In genomic region chr16:68590201-68590994, GRCh38 we compare ENCODE assay signal across 1 cellular context.
TF ChIP-seq lines count a peak whose summit lies in the region.

No MANE protein-coding gene starts in this region.

TF ChIP-seq in HepG2, 621 proteins besides CTCF, POLR2A, EP300 and RAD21 (continued from another document and continues in another):
- TF ChIP-seq PRDM4 (CRISPR knock-in tag; IDR thresholded peaks at IDR 0.05; ENCODE audit: borderline replicate concordance) = no peak
- TF ChIP-seq BRCA1 (CRISPR knock-in tag; IDR thresholded peaks at IDR 0.05) = no peak
- no peak for TF ChIP-seq ATRX (CRISPR knock-in tag; IDR thresholded peaks at IDR 0.05; ENCODE audit: borderline replicate concordance)
- TF ChIP-seq TEF (CRISPR knock-in tag; IDR thresholded peaks at IDR 0.05) = no peak
- no peak for TF ChIP-seq DNMT3B (CRISPR knock-in tag; conservative IDR thresholded peaks at IDR 0.05)
- TF ChIP-seq NFE2L1 (CRISPR knock-in tag; IDR thresholded peaks at IDR 0.05; ENCODE audit: borderline replicate concordance) = no peak
- TF ChIP-seq, protein P1, sequence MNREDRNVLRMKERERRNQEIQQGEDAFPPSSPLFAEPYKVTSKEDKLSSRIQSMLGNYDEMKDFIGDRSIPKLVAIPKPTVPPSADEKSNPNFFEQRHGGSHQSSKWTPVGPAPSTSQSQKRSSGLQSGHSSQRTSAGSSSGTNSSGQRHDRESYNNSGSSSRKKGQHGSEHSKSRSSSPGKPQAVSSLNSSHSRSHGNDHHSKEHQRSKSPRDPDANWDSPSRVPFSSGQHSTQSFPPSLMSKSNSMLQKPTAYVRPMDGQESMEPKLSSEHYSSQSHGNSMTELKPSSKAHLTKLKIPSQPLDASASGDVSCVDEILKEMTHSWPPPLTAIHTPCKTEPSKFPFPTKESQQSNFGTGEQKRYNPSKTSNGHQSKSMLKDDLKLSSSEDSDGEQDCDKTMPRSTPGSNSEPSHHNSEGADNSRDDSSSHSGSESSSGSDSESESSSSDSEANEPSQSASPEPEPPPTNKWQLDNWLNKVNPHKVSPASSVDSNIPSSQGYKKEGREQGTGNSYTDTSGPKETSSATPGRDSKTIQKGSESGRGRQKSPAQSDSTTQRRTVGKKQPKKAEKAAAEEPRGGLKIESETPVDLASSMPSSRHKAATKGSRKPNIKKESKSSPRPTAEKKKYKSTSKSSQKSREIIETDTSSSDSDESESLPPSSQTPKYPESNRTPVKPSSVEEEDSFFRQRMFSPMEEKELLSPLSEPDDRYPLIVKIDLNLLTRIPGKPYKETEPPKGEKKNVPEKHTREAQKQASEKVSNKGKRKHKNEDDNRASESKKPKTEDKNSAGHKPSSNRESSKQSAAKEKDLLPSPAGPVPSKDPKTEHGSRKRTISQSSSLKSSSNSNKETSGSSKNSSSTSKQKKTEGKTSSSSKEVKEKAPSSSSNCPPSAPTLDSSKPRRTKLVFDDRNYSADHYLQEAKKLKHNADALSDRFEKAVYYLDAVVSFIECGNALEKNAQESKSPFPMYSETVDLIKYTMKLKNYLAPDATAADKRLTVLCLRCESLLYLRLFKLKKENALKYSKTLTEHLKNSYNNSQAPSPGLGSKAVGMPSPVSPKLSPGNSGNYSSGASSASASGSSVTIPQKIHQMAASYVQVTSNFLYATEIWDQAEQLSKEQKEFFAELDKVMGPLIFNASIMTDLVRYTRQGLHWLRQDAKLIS (CRISPR knock-in tag; IDR thresholded peaks at IDR 0.05) = no peak
- TF ChIP-seq, protein P2, sequence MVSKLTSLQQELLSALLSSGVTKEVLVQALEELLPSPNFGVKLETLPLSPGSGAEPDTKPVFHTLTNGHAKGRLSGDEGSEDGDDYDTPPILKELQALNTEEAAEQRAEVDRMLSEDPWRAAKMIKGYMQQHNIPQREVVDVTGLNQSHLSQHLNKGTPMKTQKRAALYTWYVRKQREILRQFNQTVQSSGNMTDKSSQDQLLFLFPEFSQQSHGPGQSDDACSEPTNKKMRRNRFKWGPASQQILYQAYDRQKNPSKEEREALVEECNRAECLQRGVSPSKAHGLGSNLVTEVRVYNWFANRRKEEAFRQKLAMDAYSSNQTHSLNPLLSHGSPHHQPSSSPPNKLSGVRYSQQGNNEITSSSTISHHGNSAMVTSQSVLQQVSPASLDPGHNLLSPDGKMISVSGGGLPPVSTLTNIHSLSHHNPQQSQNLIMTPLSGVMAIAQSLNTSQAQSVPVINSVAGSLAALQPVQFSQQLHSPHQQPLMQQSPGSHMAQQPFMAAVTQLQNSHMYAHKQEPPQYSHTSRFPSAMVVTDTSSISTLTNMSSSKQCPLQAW (CRISPR knock-in tag; IDR thresholded peaks at IDR 0.05) = peak; percentile 57; the same call in 1 of the 2 replicates
- TF ChIP-seq ZFP36L2 (CRISPR knock-in tag; IDR thresholded peaks at IDR 0.05) = no peak
- TF ChIP-seq THAP7 (CRISPR knock-in tag; IDR thresholded peaks at IDR 0.05) = peak; percentile 95
- TF ChIP-seq ZNF432 (CRISPR knock-in tag; IDR thresholded peaks at IDR 0.05; ENCODE audit: borderline replicate concordance) = no peak
- no peak for TF ChIP-seq ZZZ3 (CRISPR knock-in tag; IDR thresholded peaks at IDR 0.05; ENCODE audit: borderline replicate concordance)
- TF ChIP-seq KLF13 (CRISPR knock-in tag; IDR thresholded peaks at IDR 0.05) = no peak
- TF ChIP-seq ZNF704 (CRISPR knock-in tag; IDR thresholded peaks at IDR 0.05; ENCODE audit: borderline replicate concordance) = no peak
- TF ChIP-seq AKAP8 (CRISPR knock-in tag; IDR thresholded peaks at IDR 0.05) = no peak
- no peak for TF ChIP-seq NFATC3 (CRISPR knock-in tag; IDR thresholded peaks at IDR 0.05)
- TF ChIP-seq, protein P3, sequence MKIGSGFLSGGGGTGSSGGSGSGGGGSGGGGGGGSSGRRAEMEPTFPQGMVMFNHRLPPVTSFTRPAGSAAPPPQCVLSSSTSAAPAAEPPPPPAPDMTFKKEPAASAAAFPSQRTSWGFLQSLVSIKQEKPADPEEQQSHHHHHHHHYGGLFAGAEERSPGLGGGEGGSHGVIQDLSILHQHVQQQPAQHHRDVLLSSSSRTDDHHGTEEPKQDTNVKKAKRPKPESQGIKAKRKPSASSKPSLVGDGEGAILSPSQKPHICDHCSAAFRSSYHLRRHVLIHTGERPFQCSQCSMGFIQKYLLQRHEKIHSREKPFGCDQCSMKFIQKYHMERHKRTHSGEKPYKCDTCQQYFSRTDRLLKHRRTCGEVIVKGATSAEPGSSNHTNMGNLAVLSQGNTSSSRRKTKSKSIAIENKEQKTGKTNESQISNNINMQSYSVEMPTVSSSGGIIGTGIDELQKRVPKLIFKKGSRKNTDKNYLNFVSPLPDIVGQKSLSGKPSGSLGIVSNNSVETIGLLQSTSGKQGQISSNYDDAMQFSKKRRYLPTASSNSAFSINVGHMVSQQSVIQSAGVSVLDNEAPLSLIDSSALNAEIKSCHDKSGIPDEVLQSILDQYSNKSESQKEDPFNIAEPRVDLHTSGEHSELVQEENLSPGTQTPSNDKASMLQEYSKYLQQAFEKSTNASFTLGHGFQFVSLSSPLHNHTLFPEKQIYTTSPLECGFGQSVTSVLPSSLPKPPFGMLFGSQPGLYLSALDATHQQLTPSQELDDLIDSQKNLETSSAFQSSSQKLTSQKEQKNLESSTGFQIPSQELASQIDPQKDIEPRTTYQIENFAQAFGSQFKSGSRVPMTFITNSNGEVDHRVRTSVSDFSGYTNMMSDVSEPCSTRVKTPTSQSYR (CRISPR knock-in tag; IDR thresholded peaks at IDR 0.05; ENCODE audit: borderline replicate concordance) = no peak
- no peak for TF ChIP-seq CHCHD3 (CRISPR knock-in tag; IDR thresholded peaks at IDR 0.05)
- peak; percentile 76; the same call in 1 of the 2 replicates for TF ChIP-seq ZNF768 (CRISPR knock-in tag; IDR thresholded peaks at IDR 0.05)
- TF ChIP-seq ZIK1 (CRISPR knock-in tag; IDR thresholded peaks at IDR 0.05; ENCODE audit: borderline replicate concordance, low read depth) = no peak
- no peak for TF ChIP-seq ZNF251 (CRISPR knock-in tag; IDR thresholded peaks at IDR 0.05)
- peak; percentile 14; the same call in 1 of the 2 replicates for TF ChIP-seq HDAC2 (CRISPR knock-in tag; IDR thresholded peaks at IDR 0.05)
- TF ChIP-seq THYN1 (CRISPR knock-in tag; IDR thresholded peaks at IDR 0.05; ENCODE audit: borderline replicate concordance, low read depth) = no peak
- TF ChIP-seq, protein P4, sequence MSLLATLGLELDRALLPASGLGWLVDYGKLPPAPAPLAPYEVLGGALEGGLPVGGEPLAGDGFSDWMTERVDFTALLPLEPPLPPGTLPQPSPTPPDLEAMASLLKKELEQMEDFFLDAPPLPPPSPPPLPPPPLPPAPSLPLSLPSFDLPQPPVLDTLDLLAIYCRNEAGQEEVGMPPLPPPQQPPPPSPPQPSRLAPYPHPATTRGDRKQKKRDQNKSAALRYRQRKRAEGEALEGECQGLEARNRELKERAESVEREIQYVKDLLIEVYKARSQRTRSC (CRISPR knock-in tag; IDR thresholded peaks at IDR 0.05; ENCODE audit: low read depth) = no peak
- no peak for TF ChIP-seq ZNF7 (CRISPR knock-in tag; IDR thresholded peaks at IDR 0.05)
- TF ChIP-seq ZNF546 (CRISPR knock-in tag; conservative IDR thresholded peaks at IDR 0.05) = 0 out of 2 replicates have a peak, but pooled peaks have one; percentile 50
- TF ChIP-seq ZNF747 (CRISPR knock-in tag; IDR thresholded peaks at IDR 0.05; ENCODE audit: borderline replicate concordance) = no peak
- no peak for TF ChIP-seq ZFP36L1 (CRISPR knock-in tag; IDR thresholded peaks at IDR 0.05)
- peak; percentile 67; the same call in 1 of the 2 replicates for TF ChIP-seq CSRNP1 (CRISPR knock-in tag; IDR thresholded peaks at IDR 0.05)
- no peak for TF ChIP-seq ZFP62 (CRISPR knock-in tag; IDR thresholded peaks at IDR 0.05)
- no peak for TF ChIP-seq ZNF652 (CRISPR knock-in tag; IDR thresholded peaks at IDR 0.05; ENCODE audit: borderline replicate concordance, low read depth)
- no peak for TF ChIP-seq FLYWCH1 (CRISPR knock-in tag; IDR thresholded peaks at IDR 0.05)
- no peak for TF ChIP-seq ZNF329 (CRISPR knock-in tag; IDR thresholded peaks at IDR 0.05; ENCODE audit: low read depth)
- no peak for TF ChIP-seq HNRNPUL1 (IDR thresholded peaks at IDR 0.05; ENCODE audit: low read depth, low read length)
- no peak for TF ChIP-seq ZNF724P (CRISPR knock-in tag; IDR thresholded peaks at IDR 0.05; ENCODE audit: borderline replicate concordance)
- TF ChIP-seq CREB3 (CRISPR knock-in tag; IDR thresholded peaks at IDR 0.05) = no peak
- TF ChIP-seq FOSL1 (CRISPR knock-in tag; IDR thresholded peaks at IDR 0.05; ENCODE audit: borderline replicate concordance) = no peak
- 0 out of 2 replicates have a peak, but pooled peaks have one; percentile 33 for TF ChIP-seq TMF1 (CRISPR knock-in tag; IDR thresholded peaks at IDR 0.05; ENCODE audit: low read depth)
- no peak for TF ChIP-seq ZNF296 (CRISPR knock-in tag; conservative IDR thresholded peaks at IDR 0.05)
- no peak for TF ChIP-seq NCOA5 (CRISPR knock-in tag; IDR thresholded peaks at IDR 0.05)
- TF ChIP-seq, protein P5, sequence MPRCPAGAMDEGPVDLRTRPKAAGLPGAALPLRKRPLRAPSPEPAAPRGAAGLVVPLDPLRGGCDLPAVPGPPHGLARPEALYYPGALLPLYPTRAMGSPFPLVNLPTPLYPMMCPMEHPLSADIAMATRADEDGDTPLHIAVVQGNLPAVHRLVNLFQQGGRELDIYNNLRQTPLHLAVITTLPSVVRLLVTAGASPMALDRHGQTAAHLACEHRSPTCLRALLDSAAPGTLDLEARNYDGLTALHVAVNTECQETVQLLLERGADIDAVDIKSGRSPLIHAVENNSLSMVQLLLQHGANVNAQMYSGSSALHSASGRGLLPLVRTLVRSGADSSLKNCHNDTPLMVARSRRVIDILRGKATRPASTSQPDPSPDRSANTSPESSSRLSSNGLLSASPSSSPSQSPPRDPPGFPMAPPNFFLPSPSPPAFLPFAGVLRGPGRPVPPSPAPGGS (CRISPR knock-in tag; IDR thresholded peaks at IDR 0.05) = no peak
- TF ChIP-seq SALL2 (CRISPR knock-in tag; IDR thresholded peaks at IDR 0.05) = no peak
- TF ChIP-seq NFIB (CRISPR knock-in tag; IDR thresholded peaks at IDR 0.05; ENCODE audit: borderline replicate concordance) = no peak
- TF ChIP-seq TCF7 (IDR thresholded peaks at IDR 0.05; ENCODE audit: low read depth) = no peak
- 0 out of 2 replicates have a peak, but pooled peaks have one; percentile 46 for TF ChIP-seq HOXA7 (CRISPR knock-in tag; IDR thresholded peaks at IDR 0.05)
- no peak for TF ChIP-seq ARHGAP35 (CRISPR knock-in tag; IDR thresholded peaks at IDR 0.05; ENCODE audit: borderline replicate concordance)
- no peak for TF ChIP-seq ZNF562 (CRISPR knock-in tag; IDR thresholded peaks at IDR 0.05; ENCODE audit: borderline replicate concordance)
- no peak for TF ChIP-seq PAWR (CRISPR knock-in tag; IDR thresholded peaks at IDR 0.05; ENCODE audit: borderline replicate concordance)
- no peak for TF ChIP-seq ZEB1 (IDR thresholded peaks at IDR 0.05; ENCODE audit: insufficient replicate concordance, low read depth)
- 0 out of 2 replicates have a peak, but pooled peaks have one; percentile 21 for TF ChIP-seq HIVEP1 (CRISPR knock-in tag; IDR thresholded peaks at IDR 0.05)
- peak; percentile 41; the same call in 1 of the 2 replicates for TF ChIP-seq HOXA5 (CRISPR knock-in tag; IDR thresholded peaks at IDR 0.05)
